In the genomic region with DNA sequence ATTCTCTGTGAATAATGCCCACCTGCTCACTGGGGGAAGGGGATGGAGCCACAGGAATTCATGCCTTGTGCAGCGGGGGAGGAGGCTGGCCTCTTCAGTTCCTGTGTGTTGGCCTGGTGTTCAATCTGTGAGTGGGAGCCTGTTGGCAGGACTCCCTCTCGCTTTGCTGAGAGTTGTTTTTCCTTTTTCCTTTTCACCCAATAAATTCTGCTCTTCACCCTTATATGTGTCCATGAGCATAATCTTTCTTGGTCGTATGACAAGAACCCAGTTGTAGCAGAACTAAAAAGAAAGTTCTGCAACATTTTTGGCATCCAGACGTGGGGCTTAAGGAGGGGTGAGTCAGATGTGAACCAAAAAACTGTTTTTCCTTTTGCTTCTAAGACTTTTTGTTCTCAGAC, we compare ENCODE assay signal across 26 cellular contexts.
A peak's percentile ranks its signal among the peaks of the same experiment; 100 is the strongest.
DNase-seq lines count a peak whose midpoint lies in the region; ATAC-seq and TF ChIP-seq lines count a peak whose summit lies in the region.
"Had no signal": no experiment of that assay in that cellular context is flagged by ENCODE, and none has a peak within 500 bp of the region (broad histone marks: within the 10 kb centered on the region; RNA-seq: fewer than 3 reads in every experiment).

No MANE protein-coding gene starts in this region.

- H3K4me3 Mint-ChIP-seq in MCF 10A (ENCODE audit: unreplicated experiment) (no peak overlapping the region), endothelial cell (ENCODE audit: unreplicated experiment) (no peak overlapping the region)
- H3K4me3 Mint-ChIP-seq: activated naive CD4-positive, alpha-beta T cell treated with anti-CD3 and anti-CD28 coated beads, Interleukin-2, amount 10 ng/mL, durations not matched to agents 7 days and 5 days; endodermal cell; mesothelial cell of epicardium; nephron progenitor cell had no signal

- dilution Hi-C loops in mammary epithelial cell (cut with HindIII; ENCODE audit: low sequenced_read_pairs): no loop called here

- H3K36me3 ChIP-seq in mammary epithelial cell (ENCODE audit: insufficient read depth, low read length) (no peaks in the 10 kb centered on the region), uterus (no peaks in the 10 kb centered on the region)
- H3K36me3 ChIP-seq: BE2C, upper lobe of right lung had no signal

- H3K4me3 ChIP-seq in mammary epithelial cell (replicated peaks in 1 of 3; ENCODE audit: insufficient read depth in 1 of 3, low read depth in 2 of 3, low read length in 3 of 3) (no peak overlapping the region), fibroblast of villous mesenchyme (ENCODE audit: low read depth, low read length) (no peak overlapping the region), uterus (no peak overlapping the region)
- H3K4me3 ChIP-seq: skin epidermis, upper lobe of right lung had no signal

- 52% methylated on average over 4 of the region's 4 CpGs for WGBS in mammary epithelial cell (ENCODE audit: low coverage, missing lambda C conversion rate)

- H3K27ac ChIP-seq in mammary epithelial cell (ENCODE audit: insufficient read depth, low read depth, low read length): no peak overlapping the region
- H3K27ac ChIP-seq in uterus: peak overlapping the region; percentile 61 to 68
- H3K27ac ChIP-seq: 22Rv1, skin epidermis, upper lobe of right lung had no signal

- BruUV-seq in mammary epithelial cell (replicated peaks; lab: Mats Ljungman, UMichigan): no TSS peak
- BruUV-seq in MCF 10A (replicated peaks; lab: Mats Ljungman, UMichigan): no TSS peak

- no peaks in the 10 kb centered on the region for H3K4me1 Mint-ChIP-seq in MCF 10A (ENCODE audit: insufficient read depth, unreplicated experiment)
- H3K4me1 Mint-ChIP-seq in endothelial cell (ENCODE audit: unreplicated experiment): no peaks in the 10 kb centered on the region
- H3K4me1 Mint-ChIP-seq: activated naive CD4-positive, alpha-beta T cell treated with anti-CD3 and anti-CD28 coated beads, Interleukin-2, amount 10 ng/mL, durations not matched to agents 7 days and 5 days had no signal

- CTCF ChIA-PET in mammary epithelial cell (lab: Charles Lee; ENCODE audit: low non-redundant PET) (no interaction called here), MCF 10A (lab: Yijun Ruan, JAX) (interaction anchor here (0.6 to 1.0 kb wide), 2 partner anchors 11 to 892 kb away, joined by 3 to 4 read pairs; no protein-coding TSS in a partner anchor)

- no peak for TF ChIP-seq POLR2A in uterus (IDR thresholded peaks at IDR 0.05)

- no peaks in the 10 kb centered on the region for H3K79me2 ChIP-seq in mammary epithelial cell (ENCODE audit: insufficient read depth, low read length)

- intact Hi-C loops in mammary epithelial cell (cut with micrococcal nuclease) (no loop called here), MCF 10A (cut with micrococcal nuclease) (no loop called here), uterus (cut with DNase I; ENCODE audit: low total_unique reads) (no loop called here)

- peaks cover 20% of the 10 kb centered on the region for H3K27me3 Mint-ChIP-seq in MCF 10A (ENCODE audit: insufficient read depth, unreplicated experiment)
- H3K27me3 Mint-ChIP-seq in endothelial cell (ENCODE audit: unreplicated experiment): no peaks in the 10 kb centered on the region
- H3K27me3 Mint-ChIP-seq: activated naive CD4-positive, alpha-beta T cell treated with anti-CD3 and anti-CD28 coated beads, Interleukin-2, amount 10 ng/mL, durations not matched to agents 7 days and 5 days had no signal

- in situ Hi-C loops in mammary epithelial cell (cut with MboI; ENCODE audit: low sequenced_read_pairs in 2 of 2): loop anchor here (25.0 kb wide), 3 partner anchors 175 to 325 kb away; no protein-coding TSS in a partner anchor

- H3K9me3 ChIP-seq in mammary epithelial cell (replicated peaks; ENCODE audit: insufficient read depth, low read length) (no peaks in the 10 kb centered on the region), uterus (no peaks in the 10 kb centered on the region)
- H3K9me3 ChIP-seq: BE2C, upper lobe of right lung had no signal

- H3K27ac Mint-ChIP-seq in MCF 10A (ENCODE audit: low read depth, unreplicated experiment) (no peak overlapping the region), endothelial cell (ENCODE audit: unreplicated experiment) (no peak overlapping the region)
- H3K27ac Mint-ChIP-seq: activated naive CD4-positive, alpha-beta T cell treated with anti-CD3 and anti-CD28 coated beads, Interleukin-2, amount 10 ng/mL, durations not matched to agents 7 days and 5 days; endodermal cell; mesothelial cell of epicardium; nephron progenitor cell had no signal

- no peak overlapping the region for H3K4me2 ChIP-seq in mammary epithelial cell (ENCODE audit: insufficient read depth, low read depth, low read length)

- H3K9me3 Mint-ChIP-seq in MCF 10A (ENCODE audit: unreplicated experiment): no peaks in the 10 kb centered on the region
- H3K9me3 Mint-ChIP-seq in endothelial cell (ENCODE audit: unreplicated experiment): no peaks in the 10 kb centered on the region
- H3K9me3 Mint-ChIP-seq: activated naive CD4-positive, alpha-beta T cell treated with anti-CD3 and anti-CD28 coated beads, Interleukin-2, amount 10 ng/mL, durations not matched to agents 7 days and 5 days had no signal

- no peaks in the 10 kb centered on the region for H4K20me1 ChIP-seq in mammary epithelial cell (ENCODE audit: insufficient read depth, low read length)

- DNase-seq in mammary epithelial cell (no peak), MCF 10A (ENCODE audit: unreplicated experiment) (no peak), fibroblast of villous mesenchyme (ENCODE audit: low read depth) (peak; percentile 18), myocyte (ENCODE audit: low read depth) (peak; percentile 55), uterus (peak; percentile 51 to 55), endothelial cell (ENCODE audit: low spot score) (no peak)
- no peak for DNase-seq in activated naive CD4-positive, alpha-beta T cell (lab: John Stamatoyannopoulos, UW)
- DNase-seq: activated CD4-positive, alpha-beta T cell treated with anti-CD3 and anti-CD28 coated beads for 1 hour; activated naive CD4-positive, alpha-beta T cell treated with anti-CD3 and anti-CD28 coated beads, Interleukin-2, amount 10 ng/mL, durations not matched to agents 7 days and 5 days; activated T-cell treated with anti-CD3 and anti-CD28 coated beads, Interleukin-2, amount 50 U/mL, for 48 hours; BE2C; EL; endodermal cell; hippocampal formation; NCI-H146; NCI-H69; nephron progenitor cell; posterior cingulate gyrus; stimulated activated CD4-positive, alpha-beta T cell treated with anti-CD3 and anti-CD28 coated beads, Interleukin-2, amount 100 ng/mL, for 48 hours; stimulated activated naive CD4-positive, alpha-beta T cell treated with Interleukin-2 at 50 U/mL for 16 hours; SW 1271; upper lobe of right lung had no signal

- peak overlapping the region; percentile 67 for H2AFZ ChIP-seq in mammary epithelial cell (ENCODE audit: low read depth, low read length)

- peaks cover 2% of the 10 kb centered on the region for H3K27me3 ChIP-seq in mammary epithelial cell (ENCODE audit: insufficient read depth, low read length)
- H3K27me3 ChIP-seq in uterus: no peaks in the 10 kb centered on the region
- H3K27me3 ChIP-seq: BE2C, upper lobe of right lung had no signal

- peaks cover 5% of the 10 kb centered on the region for H3K36me3 Mint-ChIP-seq in MCF 10A (ENCODE audit: insufficient read depth, unreplicated experiment)
- no peaks in the 10 kb centered on the region for H3K36me3 Mint-ChIP-seq in endothelial cell (ENCODE audit: low read depth, unreplicated experiment)
- H3K36me3 Mint-ChIP-seq: activated naive CD4-positive, alpha-beta T cell treated with anti-CD3 and anti-CD28 coated beads, Interleukin-2, amount 10 ng/mL, durations not matched to agents 7 days and 5 days had no signal

- POLR2A ChIA-PET in MCF 10A (lab: Yijun Ruan, JAX): no interaction called here

- no peak overlapping the region for H3K9ac ChIP-seq in mammary epithelial cell (ENCODE audit: insufficient read depth, low read length)

- H3K4me1 ChIP-seq in mammary epithelial cell (ENCODE audit: insufficient read depth, low read length) (peaks cover 14% of the 10 kb centered on the region), uterus (peaks cover 0 to 4% of the 10 kb centered on the region in 2 donors)
- H3K4me1 ChIP-seq: BE2C, upper lobe of right lung had no signal

- ATAC-seq in HG03025 (IDR thresholded peaks at IDR 0.05; ENCODE audit: low FRiP score, unreplicated experiment): no peak
- ATAC-seq: upper lobe of right lung had no signal

- TF ChIP-seq CTCF in mammary epithelial cell (conservative IDR thresholded peaks at IDR 0.05 in 1 of 2, IDR thresholded peaks at IDR 0.05 in 1 of 2; ENCODE audit: extremely low read depth in 1 of 2, insufficient read depth in 1 of 2, low read depth in 1 of 2, low read length in 2 of 2) (no peak), MCF 10A (IDR thresholded peaks at IDR 0.05; ENCODE audit: unreplicated experiment) (no peak), fibroblast of villous mesenchyme (IDR thresholded peaks at IDR 0.05; ENCODE audit: insufficient read depth, low read depth, low read length) (no peak), uterus (IDR thresholded peaks at IDR 0.05) (no peak), endothelial cell (IDR thresholded peaks at IDR 0.05; ENCODE audit: unreplicated experiment) (no peak)

Comparison
In these comparisons a context has a peak if more than half of its experiments do, and no peak if none do; other contexts are left out.
1. DNase-seq: peak in fibroblast of villous mesenchyme (single experiment), myocyte (single experiment) and uterus (2 of 2); none in mammary epithelial cell (single experiment), MCF 10A (single experiment), activated naive CD4-positive, alpha-beta T cell (0 of 4) and endothelial cell (single experiment).